ENCODE assay signal across 20 cellular contexts in genomic region chr10:113350311-113350710, GRCh38.
DNase-seq lines count a peak whose midpoint lies in the region; ATAC-seq, FAIRE-seq and TF ChIP-seq lines count a peak whose summit lies in the region.
"Had no signal": no experiment of that assay in that cellular context is flagged by ENCODE, and none has a peak within 500 bp of the region (broad histone marks: within the 10 kb centered on the region; RNA-seq: fewer than 3 reads in every experiment).

No MANE protein-coding gene starts in this region.

- intact Hi-C loops in K562 (cut with micrococcal nuclease) = no loop called here

- H3K9me1 ChIP-seq in K562 (ENCODE audit: control insufficient read depth, insufficient read depth, low read length) = no peaks in the 10 kb centered on the region

- TF ChIP-seq POLR2A in K562 (conservative IDR thresholded peaks at IDR 0.05) = no peak

- in situ Hi-C loops in K562 (cut with MboI) = no loop called here

- H3K36me3 Mint-ChIP-seq in type B pancreatic cell = peaks cover 3% of the 10 kb centered on the region
- H3K36me3 Mint-ChIP-seq: CD8-positive, alpha-beta T cell; IgD-negative memory B cell had no signal

- 0% methylated on average over 5 of the region's 7 CpGs for WGBS in K562 (ENCODE audit: insufficient coverage, low coverage, missing lambda C conversion rate)

- ATAC-seq in K562 (no peak), GM21360 (IDR thresholded peaks at IDR 0.05; ENCODE audit: unreplicated experiment) (no peak)
- ATAC-seq: CD8-positive, alpha-beta T cell; GM12878; GM23338; HepG2 had no signal

- POLR2A ChIA-PET in K562 (lab: Yijun Ruan, JAX) = no interaction called here

- no peak for TF ChIP-seq EP300 in K562 (IDR thresholded peaks at IDR 0.05; ENCODE audit: low read length)

- H3K4me3 Mint-ChIP-seq in type B pancreatic cell = peak overlapping the region; percentile 34
- H3K4me3 Mint-ChIP-seq: CD8-positive, alpha-beta T cell; GM23338; IgD-negative memory B cell had no signal

- no TSS peak for BruUV-seq in K562 (replicated peaks; lab: Mats Ljungman, UMichigan)

- H4K20me1 ChIP-seq in K562 (replicated peaks; ENCODE audit: control insufficient read depth, insufficient read depth, low read length) = no peaks in the 10 kb centered on the region
- H4K20me1 ChIP-seq: BLaER1 treated with 17β-estradiol and CSF1 and Interleukin-3, amounts not matched to agents 10 nM and 100 nM had no signal

- no peak overlapping the region for H3K27ac Mint-ChIP-seq in type B pancreatic cell
- H3K27ac Mint-ChIP-seq: CD8-positive, alpha-beta T cell; GM23338; IgD-negative memory B cell had no signal

- H3K4me1 Mint-ChIP-seq in type B pancreatic cell (ENCODE audit: unreplicated experiment) = peaks cover 30% of the 10 kb centered on the region
- H3K4me1 Mint-ChIP-seq: IgD-negative memory B cell had no signal

- H3K9me3 ChIP-seq in K562 (replicated peaks; ENCODE audit: control insufficient read depth, insufficient read depth, low read depth, low read length) = no peaks in the 10 kb centered on the region

- H3K4me1 ChIP-seq in K562 (replicated peaks in 1 of 2; ENCODE audit: control insufficient read depth in 2 of 2, insufficient read depth in 2 of 2, low read length in 2 of 2) = no peaks in the 10 kb centered on the region
- H3K4me1 ChIP-seq: BLaER1 treated with 17β-estradiol and CSF1 and Interleukin-3, amounts not matched to agents 10 nM and 100 nM had no signal

- peaks cover 0 to 5% of the 10 kb centered on the region in 2 experiments; a peak in 2 of 5 replicates for H3K27me3 ChIP-seq in K562 (ENCODE audit: control insufficient read depth in 2 of 2, insufficient read depth in 2 of 2, low read length in 2 of 2)
- H3K27me3 ChIP-seq: BLaER1 treated with 17β-estradiol and CSF1 and Interleukin-3, amounts not matched to agents 10 nM and 100 nM had no signal

- H3K4me3 ChIP-seq in K562 = no peak overlapping the region
- H3K4me3 ChIP-seq: BLaER1 treated with 17β-estradiol and CSF1 and Interleukin-3, amounts not matched to agents 10 nM and 100 nM; GM12878; GM23338 had no signal

- H3K9me3 Mint-ChIP-seq in type B pancreatic cell = peaks cover 6% of the 10 kb centered on the region
- H3K9me3 Mint-ChIP-seq: CD8-positive, alpha-beta T cell; GM23338 had no signal

- FAIRE-seq in K562 (lab: Jason Lieb, UNC) = no peak
- FAIRE-seq: GM12878, GM19239, H54, HepG2 had no signal

- DNase-seq in NCI-H82 (lab: John Stamatoyannopoulos, UW) (peak; percentile 30), NCI-H82 treated with DMSO at 0.1 percent for 48 hours (lab: John Stamatoyannopoulos, UW; ENCODE audit: unreplicated experiment) (no peak), NCI-H2227 treated with DMSO at 0.1 percent for 48 hours (lab: John Stamatoyannopoulos, UW) (peak; percentile 7), K562 (ENCODE audit: extremely low read depth in 1 of 4, low spot score in 3 of 4) (no peak), type B pancreatic cell (ENCODE audit: extremely low spot score, unreplicated experiment) (no peak), NOMO-1 (lab: John Stamatoyannopoulos, UW; ENCODE audit: unreplicated experiment in 2 of 2) (no peak)
- no peak for DNase-seq in stimulated activated CD4-positive, alpha-beta T cell treated with anti-CD3 and anti-CD28 coated beads, Interleukin-4, amount 100 ng/mL, for 1 hour
- DNase-seq: 8988T; Calu3; CD8-positive, alpha-beta T cell; DMS79 treated with DMSO at 0.1 percent for 48 hours; HCEC 1CT had no signal

- no peaks in the 10 kb centered on the region for H3K36me3 ChIP-seq in K562 (ENCODE audit: control insufficient read depth, insufficient read depth, low read length)
- H3K36me3 ChIP-seq: BLaER1 treated with 17β-estradiol and CSF1 and Interleukin-3, amounts not matched to agents 10 nM and 100 nM had no signal

- no peak for TF ChIP-seq CTCF in K562 (IDR thresholded peaks at IDR 0.05 in 2 of 3, conservative IDR thresholded peaks at IDR 0.05 in 1 of 3; ENCODE audit: insufficient read depth in 2 of 3, low read depth in 1 of 3, low read length in 3 of 3)
- TF ChIP-seq CTCF in type B pancreatic cell (conservative IDR thresholded peaks at IDR 0.05) = no peak

- H3K9ac ChIP-seq in K562 (ENCODE audit: insufficient read depth in 1 of 2, low read depth in 2 of 2, low read length in 2 of 2) = no peak overlapping the region
- H3K9ac ChIP-seq: BLaER1 treated with 17β-estradiol and CSF1 and Interleukin-3, amounts not matched to agents 10 nM and 100 nM had no signal

- no peaks in the 10 kb centered on the region for H3K79me2 ChIP-seq in K562 (ENCODE audit: control insufficient read depth, insufficient read depth, low read length)

- no peak overlapping the region for H2AFZ ChIP-seq in K562 (ENCODE audit: low read depth, low read length)
- H2AFZ ChIP-seq: GM23338 had no signal

- no peak overlapping the region for H3K4me2 ChIP-seq in K562 (ENCODE audit: insufficient read depth, low read length)
- H3K4me2 ChIP-seq: BLaER1 treated with 17β-estradiol and CSF1 and Interleukin-3, amounts not matched to agents 10 nM and 100 nM; GM23338 had no signal

- H3K27me3 Mint-ChIP-seq in type B pancreatic cell = peaks cover 28% of the 10 kb centered on the region

- CTCF ChIA-PET in K562 (lab: Yijun Ruan, JAX; ENCODE audit: low intra/inter-chr PET ratio) = interaction anchor here (0.5 kb wide), 1 partner anchor 662 kb away, joined by 3 read pairs; no protein-coding TSS in a partner anchor

- no peak overlapping the region for H3K27ac ChIP-seq in K562 (ENCODE audit: extremely low read depth, low read depth, low read length)
- H3K27ac ChIP-seq: BLaER1 treated with 17β-estradiol and CSF1 and Interleukin-3, amounts not matched to agents 10 nM and 100 nM had no signal

- TF ChIP-seq RAD21 in K562 (CRISPR knock-in tag; conservative IDR thresholded peaks at IDR 0.05 in 1 of 2, IDR thresholded peaks at IDR 0.05 in 1 of 2) = no peak

TF ChIP-seq in K562, 482 proteins besides CTCF, POLR2A, EP300 and RAD21:
- TF ChIP-seq TAF1 (IDR thresholded peaks at IDR 0.05; ENCODE audit: control insufficient read depth, extremely low read depth, insufficient read depth, low read length, severe bottlenecking) = no peak
- TF ChIP-seq ATF3 (IDR thresholded peaks at IDR 0.05) = 0 out of 2 replicates have a peak, but pooled peaks have one; percentile 8
- TF ChIP-seq ATF3 (CRISPR knock-in tag; conservative IDR thresholded peaks at IDR 0.05) = no peak
- TF ChIP-seq IRF1 (CRISPR knock-in tag; IDR thresholded peaks at IDR 0.05; ENCODE audit: borderline replicate concordance) = no peak
- TF ChIP-seq MEIS2 (IDR thresholded peaks at IDR 0.05; ENCODE audit: partially characterized antibody) = peak; percentile 31

Comparison
In these comparisons a context has a peak if more than half of its experiments do, and no peak if none do; other contexts are left out.
1. DNase-seq: peak in NCI-H82 (single experiment) and NCI-H2227 treated with DMSO at 0.1 percent for 48 hours (single experiment); none in NCI-H82 treated with DMSO at 0.1 percent for 48 hours (single experiment), K562 (0 of 4), type B pancreatic cell (single experiment), NOMO-1 (0 of 2) and stimulated activated CD4-positive, alpha-beta T cell treated with anti-CD3 and anti-CD28 coated beads, Interleukin-4, amount 100 ng/mL, for 1 hour (single experiment).